In the genomic region with DNA sequence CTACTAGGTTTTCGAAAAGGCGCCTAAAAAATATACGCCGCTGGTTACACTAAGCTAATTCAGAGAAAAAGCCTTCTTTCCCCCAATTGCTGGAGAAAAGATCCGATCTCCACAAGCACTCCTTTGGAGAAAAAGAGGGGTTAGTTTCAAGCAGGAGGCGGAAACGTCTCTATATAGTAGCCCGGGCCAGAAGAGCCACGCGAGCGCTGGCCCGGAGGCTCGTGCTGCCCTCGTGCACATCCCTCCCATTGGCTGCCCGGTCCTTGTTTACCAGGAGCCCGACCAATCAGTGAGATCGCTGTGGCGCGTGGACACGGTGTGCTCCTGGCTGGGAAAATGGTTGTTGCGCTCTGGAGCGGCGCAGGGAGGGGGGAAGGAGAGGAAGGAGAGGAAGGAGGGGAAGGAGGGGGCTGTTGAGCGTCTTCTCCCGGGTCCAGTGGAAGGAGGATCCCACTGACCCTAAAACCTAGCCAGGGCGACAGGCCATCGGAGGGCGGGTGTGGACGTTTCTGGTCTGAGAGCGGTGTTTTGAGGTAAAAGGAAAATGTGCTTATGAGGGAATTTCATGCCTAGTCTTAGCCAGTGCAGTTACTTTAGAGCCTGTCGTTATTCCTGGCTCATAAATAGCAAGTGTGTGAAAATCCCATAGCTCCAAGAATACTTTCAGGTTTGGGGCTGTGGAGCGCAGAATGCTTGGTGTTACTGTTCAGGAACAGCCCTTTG, we compare ENCODE assay signal across 8 cellular contexts. TPM values are rescaled to one million over a fixed set of nuclear protein-coding genes. Genes with fewer than 3 reads are reported as not detected.
DNase-seq lines count a peak whose midpoint lies in the region; ATAC-seq and TF ChIP-seq lines count a peak whose summit lies in the region.

A gene with protein sequence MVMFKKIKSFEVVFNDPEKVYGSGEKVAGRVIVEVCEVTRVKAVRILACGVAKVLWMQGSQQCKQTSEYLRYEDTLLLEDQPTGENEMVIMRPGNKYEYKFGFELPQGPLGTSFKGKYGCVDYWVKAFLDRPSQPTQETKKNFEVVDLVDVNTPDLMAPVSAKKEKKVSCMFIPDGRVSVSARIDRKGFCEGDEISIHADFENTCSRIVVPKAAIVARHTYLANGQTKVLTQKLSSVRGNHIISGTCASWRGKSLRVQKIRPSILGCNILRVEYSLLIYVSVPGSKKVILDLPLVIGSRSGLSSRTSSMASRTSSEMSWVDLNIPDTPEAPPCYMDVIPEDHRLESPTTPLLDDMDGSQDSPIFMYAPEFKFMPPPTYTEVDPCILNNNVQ (minus strand): TSS at position 147 of the 723 bp plus-strand sequence. CDS start 313 bp downstream, outside the sequence.

- ATAC-seq in GM19324 (IDR thresholded peaks at IDR 0.05; ENCODE audit: low FRiP score, unreplicated experiment) (peak; percentile 90), HG03520 (IDR thresholded peaks at IDR 0.05; ENCODE audit: unreplicated experiment) (peak; percentile 91)

- CTCF ChIA-PET in BJ (lab: Yijun Ruan, JAX), result interaction anchor here (0.5 to 12.4 kb wide), 5 partner anchors 10 to 105 kb away, joined by 3 to 117 read pairs (median 5); no protein-coding TSS in a partner anchor

- peaks cover 21% of the 10 kb centered on the region for H3K36me3 ChIP-seq in BJ (ENCODE audit: control insufficient read depth, insufficient read depth, low read length)
- peaks cover 9% of the 10 kb centered on the region for H3K36me3 ChIP-seq in colonic mucosa

- H3K4me3 ChIP-seq in BJ (ENCODE audit: low read depth, low read length), result peak within 1 kb of the TSS; percentile 56
- H3K4me3 ChIP-seq in colonic mucosa, result peak within 1 kb of the TSS; percentile 79

- H3K4me3 Mint-ChIP-seq in activated CD4-positive, alpha-beta T cell treated with anti-CD3 and anti-CD28 coated beads, Interleukin-2, amount 10 ng/mL, durations not matched to agents 24 days and 14 days, result peak within 1 kb of the TSS; percentile 93

- peaks cover 68% of the 10 kb centered on the region for H3K4me1 Mint-ChIP-seq in activated CD4-positive, alpha-beta T cell treated with anti-CD3 and anti-CD28 coated beads, Interleukin-2, amount 10 ng/mL, durations not matched to agents 24 days and 14 days

- H3K27ac Mint-ChIP-seq in activated CD4-positive, alpha-beta T cell treated with anti-CD3 and anti-CD28 coated beads, Interleukin-2, amount 10 ng/mL, durations not matched to agents 24 days and 14 days, result peak within 1 kb of the TSS; percentile 98

- peak within 1 kb of the TSS; percentile 84 to 100 for H3K9ac ChIP-seq in colonic mucosa (ENCODE audit: low read depth in 2 of 2, low read length in 2 of 2)

- DNase-seq in BJ (ENCODE audit: low read depth), result peak; percentile 86
- DNase-seq in NCI-H69 (lab: John Stamatoyannopoulos, UW), result peak; percentile 99
- DNase-seq in activated CD4-positive, alpha-beta T cell treated with anti-CD3 and anti-CD28 coated beads, Interleukin-2, amount 10 ng/mL, durations not matched to agents 24 days and 14 days, result peak; percentile 98
- peak; percentile 99 for DNase-seq in colonic mucosa
- DNase-seq in kidney glomerular epithelial cell (lab: John Stamatoyannopoulos, UW), result peak; percentile 97
- DNase-seq in stimulated activated CD4-positive, alpha-beta T cell treated with anti-CD3 and anti-CD28 coated beads, Interleukin-15, amount 100 ng/mL, for 48 hours (ENCODE audit: low read depth in 2 of 2), result peak; percentile 90 to 92

- no peaks in the 10 kb centered on the region for H3K9me3 Mint-ChIP-seq in activated CD4-positive, alpha-beta T cell treated with anti-CD3 and anti-CD28 coated beads, Interleukin-2, amount 10 ng/mL, durations not matched to agents 24 days and 14 days

- peaks cover 46% of the 10 kb centered on the region for H3K36me3 Mint-ChIP-seq in activated CD4-positive, alpha-beta T cell treated with anti-CD3 and anti-CD28 coated beads, Interleukin-2, amount 10 ng/mL, durations not matched to agents 24 days and 14 days (ENCODE audit: low read depth)

- H3K27ac ChIP-seq in colonic mucosa, result peak within 1 kb of the TSS; percentile 94

- H3K9me3 ChIP-seq in colonic mucosa, result no peaks in the 10 kb centered on the region

- POLR2A ChIA-PET in BJ (lab: Charles Lee), result interaction anchor here (0.6 to 1.0 kb wide), 3 partner anchors 16 to 43 kb away, joined by 4 to 9 read pairs (median 4); no protein-coding TSS in a partner anchor

- H3K27me3 Mint-ChIP-seq in activated CD4-positive, alpha-beta T cell treated with anti-CD3 and anti-CD28 coated beads, Interleukin-2, amount 10 ng/mL, durations not matched to agents 24 days and 14 days, result no peaks in the 10 kb centered on the region

- TF ChIP-seq CTCF in BJ (IDR thresholded peaks at IDR 0.05; ENCODE audit: insufficient read depth, low read depth, low read length) (no peak), colonic mucosa (IDR thresholded peaks at IDR 0.05) (no peak)

- peaks cover 11% of the 10 kb centered on the region for H3K4me1 ChIP-seq in colonic mucosa

- intact Hi-C loops in activated CD4-positive, alpha-beta T cell treated with anti-CD3 and anti-CD28 coated beads, Interleukin-2, amount 10 ng/mL, durations not matched to agents 24 days and 14 days (cut with micrococcal nuclease), result loop anchor here (1.0 to 10.0 kb wide), 7 partner anchors 11 to 1548 kb away; a partner anchor contains a TSS
- intact Hi-C loops in colonic mucosa (cut with DNase I), result no loop called here

- H3K27me3 ChIP-seq in BJ (ENCODE audit: control insufficient read depth, insufficient read depth, low read length), result no peaks in the 10 kb centered on the region
- no peaks in the 10 kb centered on the region for H3K27me3 ChIP-seq in colonic mucosa

RNA-seq across cellular contexts. Expression of the gene that starts here (rescaled TPM):
- 212 and 258 TPM in 2 replicates for polyA plus RNA-seq in BJ (2011; rRNA removed)
- 165 and 309 TPM in 2 replicates for polyA minus RNA-seq in BJ (2011; rRNA and poly(A)+ RNA removed)
- total RNA-seq in activated CD4-positive, alpha-beta T cell treated with anti-CD3 and anti-CD28 coated beads, Interleukin-2, amount 10 ng/mL, durations not matched to agents 24 days and 14 days, result 83.4 and 85.2 TPM in 2 replicates
- 100 to 1,000 TPM; 302 to 496 TPM for total RNA-seq in colonic mucosa

Comparison
In these comparisons a context has a peak if more than half of its experiments do, and no peak if none do; other contexts are left out.
1. Peak in every context shown above with its lines: DNase-seq, ATAC-seq, H3K4me3 ChIP-seq and H3K27ac ChIP-seq.